14 cellular contexts compared by ENCODE assay signal in genomic region chr7:45072131-45073030, GRCh38. TPM values are rescaled to one million over a fixed set of nuclear protein-coding genes. Genes with fewer than 3 reads are reported as not detected.
A peak's percentile ranks its signal among the peaks of the same experiment; 100 is the strongest.
DNase-seq lines count a peak whose midpoint lies in the region; ATAC-seq lines count a peak whose summit lies in the region.
"Had no signal": no experiment of that assay in that cellular context is flagged by ENCODE, and none has a peak within 500 bp of the region (broad histone marks: within the 10 kb centered on the region; RNA-seq: fewer than 3 reads in every experiment).

No MANE protein-coding gene starts in this region.

- H4K8ac ChIP-seq in mesenchymal stem cell (ENCODE audit: low read length), result no peak overlapping the region

- H2AK5ac ChIP-seq in mesenchymal stem cell (ENCODE audit: low read length, severe bottlenecking), result no peak overlapping the region

- no peak overlapping the region for H3K23ac ChIP-seq in mesenchymal stem cell (ENCODE audit: low read length in 2 of 2)

- no peak overlapping the region for H2BK120ac ChIP-seq in mesenchymal stem cell (ENCODE audit: low read depth, low read length)

- H3K4me2 ChIP-seq in mesenchymal stem cell (ENCODE audit: low read length, poor library complexity, severe bottlenecking), result no peak overlapping the region

- no peak overlapping the region for H3K4ac ChIP-seq in mesenchymal stem cell (ENCODE audit: low read depth in 1 of 2, low read length in 2 of 2)

- no peak overlapping the region for H3K14ac ChIP-seq in mesenchymal stem cell (ENCODE audit: low read length in 2 of 2)

- no peak overlapping the region for H3K9ac ChIP-seq in mesenchymal stem cell (ENCODE audit: low read length)

- peaks cover 10% of the 10 kb centered on the region for H3K4me1 ChIP-seq in mesenchymal stem cell (ENCODE audit: control insufficient read depth, insufficient read depth, low read depth, low read length)

- ATAC-seq in activated T-helper 17 cell treated with anti-CD3 and anti-CD28 coated beads, Interleukin-2, amount 50 U/mL, for 72 hours (replicated peaks), result no peak
- no peak for ATAC-seq in stimulated activated naive CD8-positive, alpha-beta T cell treated with anti-CD3 and anti-CD28 coated beads, Interleukin-15, amount 100 ng/mL, for 72 hours
- ATAC-seq in GM18520 (IDR thresholded peaks at IDR 0.05; ENCODE audit: unreplicated experiment), result no peak

- WGBS in mesenchymal stem cell, result 90% methylated on average over 9 of the region's 13 CpGs

- no peak overlapping the region for H2BK5ac ChIP-seq in mesenchymal stem cell (ENCODE audit: low read depth, low read length, poor library complexity, severe bottlenecking)

- peak; percentile 19 for DNase-seq in AG20443 (ENCODE audit: low spot score)
- peak; percentile 89 for DNase-seq in ELF-1 (ENCODE audit: low read depth, low spot score)
- peak; percentile 24 for DNase-seq in mesenchymal stem cell
- no peak for DNase-seq in stimulated activated naive CD8-positive, alpha-beta T cell treated with anti-CD3 and anti-CD28 coated beads, Interleukin-15, amount 100 ng/mL, for 72 hours
- DNase-seq in RPMI8226, result no peak
- no peak for DNase-seq in amniotic stem cell (lab: John Stamatoyannopoulos, UW)
- DNase-seq: central memory CD4-positive, alpha-beta T cell; midbrain; NCI-H524 treated with DMSO at 0.1 percent for 48 hours; stimulated activated CD4-positive, alpha-beta T cell treated with anti-CD3 and anti-CD28 coated beads, Interleukin-2, amount 100 ng/mL, for 48 hours; stimulated activated naive CD4-positive, alpha-beta T cell treated with Interleukin-2 at 50 U/mL for 16 hours had no signal

- no peak overlapping the region for H3K4me3 Mint-ChIP-seq in activated T-helper 17 cell treated with anti-CD3 and anti-CD28 coated beads, Interleukin-2, amount 50 U/mL, for 72 hours
- H3K4me3 Mint-ChIP-seq in stimulated activated naive CD8-positive, alpha-beta T cell treated with anti-CD3 and anti-CD28 coated beads, Interleukin-15, amount 100 ng/mL, for 72 hours, result no peak overlapping the region
- H3K4me3 Mint-ChIP-seq: IgD-negative memory B cell had no signal

- no peak overlapping the region for H3K18ac ChIP-seq in mesenchymal stem cell (ENCODE audit: low read depth in 1 of 2, low read length in 2 of 2)

- no peak overlapping the region for H2BK12ac ChIP-seq in mesenchymal stem cell (ENCODE audit: low read length in 2 of 2)

- peaks cover 94% of the 10 kb centered on the region for H3K36me3 Mint-ChIP-seq in activated T-helper 17 cell treated with anti-CD3 and anti-CD28 coated beads, Interleukin-2, amount 50 U/mL, for 72 hours (ENCODE audit: low read depth)

- H3K27ac Mint-ChIP-seq in activated T-helper 17 cell treated with anti-CD3 and anti-CD28 coated beads, Interleukin-2, amount 50 U/mL, for 72 hours, result peak overlapping the region; percentile 76
- peak overlapping the region in 1 of 2 donors; percentile 58 for H3K27ac Mint-ChIP-seq in stimulated activated naive CD8-positive, alpha-beta T cell treated with anti-CD3 and anti-CD28 coated beads, Interleukin-15, amount 100 ng/mL, for 72 hours
- H3K27ac Mint-ChIP-seq: IgD-negative memory B cell had no signal

- H3K9me3 Mint-ChIP-seq in activated T-helper 17 cell treated with anti-CD3 and anti-CD28 coated beads, Interleukin-2, amount 50 U/mL, for 72 hours, result no peaks in the 10 kb centered on the region
- no peaks in the 10 kb centered on the region for H3K9me3 Mint-ChIP-seq in stimulated activated naive CD8-positive, alpha-beta T cell treated with anti-CD3 and anti-CD28 coated beads, Interleukin-15, amount 100 ng/mL, for 72 hours
- H3K9me3 Mint-ChIP-seq: IgD-negative memory B cell had no signal

- H3K27ac ChIP-seq in mesenchymal stem cell (ENCODE audit: low read length, poor library complexity, severe bottlenecking), result no peak overlapping the region

- H2AFZ ChIP-seq in mesenchymal stem cell (ENCODE audit: low read depth, low read length), result no peak overlapping the region

- H3K27me3 Mint-ChIP-seq in activated T-helper 17 cell treated with anti-CD3 and anti-CD28 coated beads, Interleukin-2, amount 50 U/mL, for 72 hours, result no peaks in the 10 kb centered on the region
- no peaks in the 10 kb centered on the region for H3K27me3 Mint-ChIP-seq in stimulated activated naive CD8-positive, alpha-beta T cell treated with anti-CD3 and anti-CD28 coated beads, Interleukin-15, amount 100 ng/mL, for 72 hours
- H3K27me3 Mint-ChIP-seq: IgD-negative memory B cell had no signal

- no peak overlapping the region for H2BK15ac ChIP-seq in mesenchymal stem cell (ENCODE audit: low read depth, poor library complexity, severe bottlenecking)

- H3K9me3 ChIP-seq in mesenchymal stem cell (ENCODE audit: control insufficient read depth, low read length), result no peaks in the 10 kb centered on the region

- no peak overlapping the region for H4K91ac ChIP-seq in mesenchymal stem cell (ENCODE audit: low read length)

- peaks cover 83 to 98% of the 10 kb centered on the region in 2 experiments for H3K36me3 ChIP-seq in mesenchymal stem cell (ENCODE audit: control insufficient read depth in 1 of 2, insufficient read depth in 2 of 2, low read depth in 1 of 2, low read length in 2 of 2)

- no peak overlapping the region for H3K4me3 ChIP-seq in mesenchymal stem cell (ENCODE audit: insufficient read depth in 1 of 2, low read depth in 1 of 2, low read length in 2 of 2)

- H3K79me1 ChIP-seq in mesenchymal stem cell (replicated peaks; ENCODE audit: low read length, poor library complexity, severe bottlenecking), result peaks cover 51% of the 10 kb centered on the region

- H3K4me1 Mint-ChIP-seq in activated T-helper 17 cell treated with anti-CD3 and anti-CD28 coated beads, Interleukin-2, amount 50 U/mL, for 72 hours, result peaks cover 11% of the 10 kb centered on the region
- H3K4me1 Mint-ChIP-seq in stimulated activated naive CD8-positive, alpha-beta T cell treated with anti-CD3 and anti-CD28 coated beads, Interleukin-15, amount 100 ng/mL, for 72 hours, result peaks cover 34% of the 10 kb centered on the region

- no peaks in the 10 kb centered on the region for H3K27me3 ChIP-seq in mesenchymal stem cell (ENCODE audit: control insufficient read depth in 1 of 2, insufficient read depth in 1 of 2, low read length in 2 of 2)

RNA-seq across cellular contexts. Expression of gene NACAD, which starts 16.4 kb away (rescaled TPM):
- total RNA-seq in activated T-helper 17 cell treated with anti-CD3 and anti-CD28 coated beads, Interleukin-2, amount 50 U/mL, for 72 hours, result 1 to 10 TPM in 1 of 2 donors, under 1 TPM in 1; 0.71 to 1.3 TPM
- 5.6 TPM for polyA plus RNA-seq in mesenchymal stem cell (2013, experiment 1 of 2)
- polyA plus RNA-seq in mesenchymal stem cell (2013, experiment 2 of 2), result 5.5 TPM
- polyA plus RNA-seq: IgD-negative memory B cell had no signal

RNA-seq across cellular contexts. Expression of gene TBRG4, which starts 39.1 kb away (rescaled TPM):
- 100 to 1,000 TPM; 119 to 177 TPM for total RNA-seq in activated T-helper 17 cell treated with anti-CD3 and anti-CD28 coated beads, Interleukin-2, amount 50 U/mL, for 72 hours
- polyA plus RNA-seq in mesenchymal stem cell (2013, experiment 1 of 2), result 33.6 TPM
- polyA plus RNA-seq in mesenchymal stem cell (2013, experiment 2 of 2), result 33.0 TPM

Comparison
In these comparisons a context has a peak if more than half of its experiments do, and no peak if none do; other contexts are left out.
1. DNase-seq: peak in AG20443 (single experiment), ELF-1 (single experiment) and mesenchymal stem cell (single experiment); none in stimulated activated naive CD8-positive, alpha-beta T cell treated with anti-CD3 and anti-CD28 coated beads, Interleukin-15, amount 100 ng/mL, for 72 hours (0 of 2), RPMI8226 (single experiment) and amniotic stem cell (single experiment).